1 cellular context compared by ENCODE assay signal in genomic region chr12:50549885-50550284, GRCh38.
TF ChIP-seq lines count a peak whose summit lies in the region.

No MANE protein-coding gene starts in this region.

TF ChIP-seq in HepG2, 621 proteins besides CTCF, POLR2A, EP300 and RAD21:
- TF ChIP-seq YY1 (IDR thresholded peaks at IDR 0.05; ENCODE audit: insufficient read depth, insufficient replicate concordance, low read depth, low read length) = peak; percentile 45
- no peak for TF ChIP-seq ZFP41 (CRISPR knock-in tag; IDR thresholded peaks at IDR 0.05; ENCODE audit: borderline replicate concordance)
- TF ChIP-seq PAX8 (CRISPR knock-in tag; IDR thresholded peaks at IDR 0.05; ENCODE audit: borderline replicate concordance) = no peak
- no peak for TF ChIP-seq PHF8 (CRISPR knock-in tag; IDR thresholded peaks at IDR 0.05)
- no peak for TF ChIP-seq PTBP1 (IDR thresholded peaks at IDR 0.05; ENCODE audit: low read depth, low read length, poor library complexity, severe bottlenecking)
- TF ChIP-seq YEATS4 (CRISPR knock-in tag; IDR thresholded peaks at IDR 0.05; ENCODE audit: borderline replicate concordance) = no peak
